8 cellular contexts compared by ENCODE assay signal in the genomic region with DNA sequence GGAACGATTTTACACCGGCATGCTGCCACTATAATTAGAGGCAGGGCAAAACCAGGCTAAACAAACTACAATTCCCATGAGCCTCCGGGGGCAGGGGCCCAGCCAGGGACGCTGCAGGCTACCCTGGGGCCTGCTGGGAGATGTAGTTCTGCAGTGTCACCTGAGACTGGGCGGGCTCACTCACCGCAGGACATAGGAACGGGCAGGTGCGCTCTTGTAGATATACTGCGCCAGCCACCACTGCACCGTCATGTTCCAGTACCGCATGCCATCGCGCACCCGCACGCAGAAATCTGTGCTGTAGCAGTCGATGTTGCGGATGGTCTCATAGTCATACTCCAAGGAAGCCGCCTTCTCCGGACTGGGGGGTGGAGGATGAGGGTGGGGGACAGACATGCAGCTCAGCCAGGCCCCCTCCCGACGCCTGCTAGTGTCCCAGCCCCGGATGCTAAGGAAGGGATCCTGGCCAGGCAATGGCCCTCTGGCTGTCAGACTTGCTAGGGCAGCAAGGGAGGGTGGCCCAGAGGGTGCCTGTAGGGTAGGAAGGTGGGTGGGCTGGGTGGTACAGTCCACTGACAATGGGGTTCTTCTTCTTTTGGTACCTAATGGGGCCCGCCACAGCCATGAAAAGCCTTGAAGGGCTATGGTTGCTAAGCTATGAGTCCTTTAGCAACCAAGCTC. TPM values are rescaled to one million over a fixed set of nuclear protein-coding genes. Genes with fewer than 3 reads are reported as not detected.
DNase-seq lines count a peak whose midpoint lies in the region; ATAC-seq and TF ChIP-seq lines count a peak whose summit lies in the region.

No MANE protein-coding gene starts in this region.

- no peaks in the 10 kb centered on the region for H3K36me3 ChIP-seq in colonic mucosa

- no peaks in the 10 kb centered on the region for H3K9me3 ChIP-seq in colonic mucosa

- TF ChIP-seq CTCF in colonic mucosa (IDR thresholded peaks at IDR 0.05): no peak

- no peak overlapping the region for H3K27ac ChIP-seq in colonic mucosa

- no peak overlapping the region for H3K9ac ChIP-seq in colonic mucosa (ENCODE audit: low read depth in 2 of 2, low read length in 2 of 2)

- intact Hi-C loops in colonic mucosa (cut with DNase I): no loop called here
- intact Hi-C loops in sciatic nerve (cut with DNase I): loop anchor here (10.0 kb wide), 1 partner anchor 56 kb away; no protein-coding TSS in a partner anchor

- H3K4me1 ChIP-seq in colonic mucosa: no peaks in the 10 kb centered on the region

- peak; percentile 85 for ATAC-seq in sciatic nerve
- no peak for ATAC-seq in GM19351 (IDR thresholded peaks at IDR 0.05; ENCODE audit: unreplicated experiment)

- no peaks in the 10 kb centered on the region for H3K27me3 ChIP-seq in colonic mucosa

- no peak overlapping the region for H3K4me3 ChIP-seq in colonic mucosa

- peak; percentile 23 for DNase-seq in NCI-H345 (lab: John Stamatoyannopoulos, UW)
- no peak for DNase-seq in NCI-H345 treated with DMSO at 0.1 percent for 48 hours (lab: John Stamatoyannopoulos, UW; ENCODE audit: unreplicated experiment)
- peak; percentile 87 for DNase-seq in NCI-H526 treated with DMSO at 0.1 percent for 48 hours (lab: John Stamatoyannopoulos, UW)
- DNase-seq in colonic mucosa: peak; percentile 47
- DNase-seq in sciatic nerve (ENCODE audit: low spot score): no peak
- no peak for DNase-seq in foreskin melanocyte
- DNase-seq in EL: no peak

RNA-seq across cellular contexts. Expression of gene TMC4, which starts 5.8 kb away (rescaled TPM):
- total RNA-seq in colonic mucosa: 100 to 1,000 TPM in 1 of 2 donors, 10 to 100 TPM in 1; 80.9 to 165 TPM
- total RNA-seq in sciatic nerve: 2.9 TPM

RNA-seq across cellular contexts. Expression of gene MBOAT7, which starts 10.7 kb away (rescaled TPM):
- 100 to 1,000 TPM; 122 to 142 TPM for total RNA-seq in colonic mucosa
- 56.0 TPM for total RNA-seq in sciatic nerve

RNA-seq across cellular contexts. Expression of gene TSEN34, which starts 12.4 kb away (rescaled TPM):
- total RNA-seq in colonic mucosa (10 to 100 TPM; 47.9 to 52.7 TPM), sciatic nerve (24.3 TPM)

RNA-seq across cellular contexts. Expression of gene LENG1, which starts 19.2 kb away (rescaled TPM):
- total RNA-seq in colonic mucosa (1 to 10 TPM; 6.2 to 8.1 TPM), sciatic nerve (6.3 TPM)

RNA-seq across cellular contexts. Expression of gene RPS9, which starts 21.9 kb away (rescaled TPM):
- total RNA-seq in colonic mucosa: 1,000 to 10,000 TPM; 1,149 to 1,300 TPM
- 1,121 TPM for total RNA-seq in sciatic nerve

Comparison
In these comparisons a context has a peak if more than half of its experiments do, and no peak if none do; other contexts are left out.
1. DNase-seq: peak in NCI-H345 (single experiment), NCI-H526 treated with DMSO at 0.1 percent for 48 hours (single experiment) and colonic mucosa (single experiment); none in NCI-H345 treated with DMSO at 0.1 percent for 48 hours (single experiment), sciatic nerve (single experiment), foreskin melanocyte (single experiment) and EL (single experiment).
2. RNA of gene TMC4, which starts 5.8 kb away (total RNA-seq): 80.9 to 165 TPM in colonic mucosa; 2.9 TPM in sciatic nerve (single experiment); every median in the first group is over 10 times any median in the second.